In the genomic region with DNA sequence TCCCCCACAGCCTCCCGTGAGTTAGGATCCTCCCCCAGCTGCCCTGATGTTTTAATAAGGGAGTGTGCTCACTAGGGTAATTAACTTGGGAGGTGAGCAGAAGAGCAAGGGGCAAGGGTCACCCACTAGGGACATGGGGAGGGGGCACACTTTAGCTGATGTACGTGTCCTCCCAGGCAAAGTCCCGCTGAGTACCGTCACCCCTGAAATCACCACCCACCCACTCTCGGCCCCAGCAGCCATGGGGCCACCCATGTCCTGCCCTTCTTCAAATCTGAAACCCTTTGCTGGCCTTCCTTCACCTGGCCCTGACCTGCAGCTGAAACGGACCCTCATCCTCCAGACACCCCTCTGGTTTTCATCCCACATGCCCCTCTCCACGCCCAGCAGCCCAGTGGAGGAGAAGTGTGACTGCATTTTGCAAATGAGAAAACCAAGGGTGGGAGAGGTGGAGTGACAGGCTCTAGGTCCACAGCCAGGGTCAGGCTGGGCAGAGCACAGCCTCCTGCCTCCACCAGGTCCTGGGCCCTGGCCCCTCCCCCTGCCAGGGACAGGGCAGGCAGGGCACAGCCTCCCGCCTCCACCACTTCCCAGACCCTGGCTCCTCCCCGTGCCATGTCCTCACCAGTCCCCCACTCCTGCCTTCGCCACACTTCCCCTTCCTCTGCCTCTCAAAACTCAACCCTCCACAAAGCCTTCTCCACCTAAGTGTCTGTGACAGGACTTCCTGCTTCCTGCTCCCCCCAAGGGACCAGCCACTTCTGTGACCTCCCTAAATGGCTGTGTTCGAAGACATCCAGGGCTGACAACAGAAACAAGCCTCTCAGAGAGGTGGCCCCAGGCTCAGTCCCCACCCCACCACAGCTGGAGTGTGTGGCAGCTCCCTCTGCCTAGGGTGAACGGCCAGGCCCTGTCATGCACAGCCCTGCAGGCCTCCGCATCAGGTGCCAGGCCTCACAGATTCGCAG, we compare ENCODE assay signal across 8 cellular contexts. TPM values are rescaled to one million over a fixed set of nuclear protein-coding genes. Genes with fewer than 3 reads are reported as not detected.
A peak's percentile ranks its signal among the peaks of the same experiment; 100 is the strongest.
DNase-seq lines count a peak whose midpoint lies in the region; ATAC-seq and TF ChIP-seq lines count a peak whose summit lies in the region.

No MANE protein-coding gene starts in this region.

- H3K9me3 ChIP-seq in BLaER1 treated with 17β-estradiol and CSF1 and Interleukin-3, amounts not matched to agents 10 nM and 100 nM (replicated peaks in 1 of 11), result no peaks in the 10 kb centered on the region
- H3K9me3 ChIP-seq in esophagus muscularis mucosa, result no peaks in the 10 kb centered on the region

- peaks cover 17 to 21% (median 19%) of the 10 kb centered on the region in 11 experiments; a peak in 21 of 22 replicates for H3K36me3 ChIP-seq in BLaER1 treated with 17β-estradiol and CSF1 and Interleukin-3, amounts not matched to agents 10 nM and 100 nM
- H3K36me3 ChIP-seq in esophagus muscularis mucosa, result peaks cover 17 to 34% (median 24%) of the 10 kb centered on the region in 4 donors
- H3K36me3 ChIP-seq in mesendoderm (ENCODE audit: control insufficient read depth, insufficient read depth, low read length), result no peaks in the 10 kb centered on the region

- peak overlapping the region; percentile 85 to 98 (median 90) for H3K4me2 ChIP-seq in BLaER1 treated with 17β-estradiol and CSF1 and Interleukin-3, amounts not matched to agents 10 nM and 100 nM
- no peak overlapping the region for H3K4me2 ChIP-seq in mesendoderm (ENCODE audit: low read length)

- no peak overlapping the region for H4K5ac ChIP-seq in mesendoderm (ENCODE audit: low read length)

- no peak overlapping the region for H3K4ac ChIP-seq in mesendoderm (ENCODE audit: low read depth, low read length)

- peak; percentile 94 for ATAC-seq in GM19351 (IDR thresholded peaks at IDR 0.05; ENCODE audit: unreplicated experiment)
- peak; percentile 88 for ATAC-seq in HG03196 (IDR thresholded peaks at IDR 0.05; ENCODE audit: unreplicated experiment)

- peak overlapping the region in 6 of 10 experiments; percentile 4 to 43 (median 22); a peak in 7 of 20 replicates for H3K4me3 ChIP-seq in BLaER1 treated with 17β-estradiol and CSF1 and Interleukin-3, amounts not matched to agents 10 nM and 100 nM
- H3K4me3 ChIP-seq in esophagus muscularis mucosa (no peak overlapping the region), mesendoderm (ENCODE audit: low read length) (no peak overlapping the region)

- no peak overlapping the region for H2BK15ac ChIP-seq in mesendoderm (replicated peaks; ENCODE audit: low read depth)

- TF ChIP-seq CTCF in VCaP (conservative IDR thresholded peaks at IDR 0.05) (no peak), esophagus muscularis mucosa (IDR thresholded peaks at IDR 0.05) (no peak)

- no peaks in the 10 kb centered on the region for H3K27me3 ChIP-seq in BLaER1 treated with 17β-estradiol and CSF1 and Interleukin-3, amounts not matched to agents 10 nM and 100 nM
- H3K27me3 ChIP-seq in esophagus muscularis mucosa (no peaks in the 10 kb centered on the region), mesendoderm (ENCODE audit: insufficient read depth, low read length, poor library complexity) (no peaks in the 10 kb centered on the region)

- no peak overlapping the region for H3K18ac ChIP-seq in mesendoderm (ENCODE audit: low read length)

- no peak overlapping the region for H2AK5ac ChIP-seq in mesendoderm (ENCODE audit: low read length)

- WGBS in esophagus muscularis mucosa, result 81% methylated on average over 14 of the region's 14 CpGs
- no CpG with 5 or more reads among the region's 14 CpGs for WGBS in mesendoderm (ENCODE audit: extremely low coverage, insufficient coverage, low lambda C conversion rate)

- no peak for TF ChIP-seq POLR2A in esophagus muscularis mucosa (IDR thresholded peaks at IDR 0.05; ENCODE audit: low read depth)

- no peak for TF ChIP-seq EP300 in esophagus muscularis mucosa (IDR thresholded peaks at IDR 0.05)

- H3K27ac ChIP-seq in BLaER1 treated with 17β-estradiol and CSF1 and Interleukin-3, amounts not matched to agents 10 nM and 100 nM, result peak overlapping the region; percentile 55 to 87 (median 77); a peak in 21 of 22 replicates
- H3K27ac ChIP-seq in VCaP (peak overlapping the region; percentile 99), esophagus muscularis mucosa (replicated peaks in 1 of 4) (peak overlapping the region; percentile 83 to 92 (median 88)), mesendoderm (ENCODE audit: low read depth, low read length) (no peak overlapping the region)

- H2BK5ac ChIP-seq in mesendoderm (ENCODE audit: low read length), result no peak overlapping the region

- H3K4me1 ChIP-seq in BLaER1 treated with 17β-estradiol and CSF1 and Interleukin-3, amounts not matched to agents 10 nM and 100 nM, result peaks cover 70 to 98% (median 90%) of the 10 kb centered on the region in 10 experiments
- H3K4me1 ChIP-seq in esophagus muscularis mucosa, result peaks cover 92 to 98% (median 98%) of the 10 kb centered on the region in 4 donors
- no peaks in the 10 kb centered on the region for H3K4me1 ChIP-seq in mesendoderm (ENCODE audit: control insufficient read depth, low read depth, low read length)

- no peaks in the 10 kb centered on the region for H3K79me2 ChIP-seq in mesendoderm (ENCODE audit: control insufficient read depth, insufficient read depth, low read length)

- no peak overlapping the region for H3K56ac ChIP-seq in mesendoderm (ENCODE audit: low read length)

- H4K8ac ChIP-seq in mesendoderm (ENCODE audit: low read depth, low read length), result no peak overlapping the region

- intact Hi-C loops in esophagus muscularis mucosa (cut with DNase I), result loop anchor here (5.0 kb wide), 1 partner anchor 41 kb away; no protein-coding TSS in a partner anchor

- DNase-seq in esophagus muscularis mucosa (ENCODE audit: extremely low spot score) (no peak), mesendoderm (no peak), T1000 (lab: John Stamatoyannopoulos, UW) (no peak)
- DNase-seq in stimulated activated CD8-positive, alpha-beta memory T cell treated with anti-CD3 and anti-CD28 coated beads, Interleukin-4, amount 100 ng/mL, for 24 hours (ENCODE audit: low read depth), result peak; percentile 10

- H3K79me1 ChIP-seq in mesendoderm (ENCODE audit: low read length), result no peaks in the 10 kb centered on the region

- no peak overlapping the region for H2BK120ac ChIP-seq in mesendoderm (ENCODE audit: low read depth, low read length)

- no peak overlapping the region for H3K23ac ChIP-seq in mesendoderm (ENCODE audit: low read length)

- peak overlapping the region; percentile 28 to 76 (median 60); a peak in 20 of 22 replicates for H3K9ac ChIP-seq in BLaER1 treated with 17β-estradiol and CSF1 and Interleukin-3, amounts not matched to agents 10 nM and 100 nM
- H3K9ac ChIP-seq in mesendoderm (ENCODE audit: low read length), result no peak overlapping the region

- H4K20me1 ChIP-seq in BLaER1 treated with 17β-estradiol and CSF1 and Interleukin-3, amounts not matched to agents 10 nM and 100 nM, result peaks cover 0 to 21% (median 4%) of the 10 kb centered on the region in 11 experiments; a peak in 10 of 22 replicates

RNA-seq across cellular contexts. Expression of gene ACSS1, which starts 15.1 kb away (rescaled TPM):
- total RNA-seq in esophagus muscularis mucosa, result 100 to 1,000 TPM in 1 of 4 donors, 10 to 100 TPM in 3; 36.6 to 154 (median 65.3) TPM
- 0.15 TPM for polyA plus RNA-seq in mesendoderm (2013, experiment 1 of 2)
- 0.21 TPM for polyA plus RNA-seq in mesendoderm (2013, experiment 2 of 2)

RNA-seq across cellular contexts. Expression of gene VSX1, which starts 39.1 kb away (rescaled TPM):
- under 1 TPM in 1 of 4 donors, not detected in 3; 0.83 TPM for total RNA-seq in esophagus muscularis mucosa
- polyA plus RNA-seq in mesendoderm (2013, experiment 1 of 2), result not detected
- not detected for polyA plus RNA-seq in mesendoderm (2013, experiment 2 of 2)

RNA-seq across cellular contexts. Expression of gene APMAP, which starts 50.3 kb away (rescaled TPM):
- 10 to 100 TPM; 21.6 to 35.6 (median 32.5) TPM for total RNA-seq in esophagus muscularis mucosa
- 39.6 TPM for polyA plus RNA-seq in mesendoderm (2013, experiment 1 of 2)
- polyA plus RNA-seq in mesendoderm (2013, experiment 2 of 2), result 38.0 TPM

Comparison
In these comparisons a context has a peak if more than half of its experiments do, and no peak if none do; other contexts are left out.
1. H3K4me3 ChIP-seq: peak in BLaER1 treated with 17β-estradiol and CSF1 and Interleukin-3, amounts not matched to agents 10 nM and 100 nM (6 of 10); none in esophagus muscularis mucosa (0 of 4) and mesendoderm (single experiment).